Comparison of ENCODE assay signal across 29 cellular contexts in genomic region chr16:57918444-57918843, GRCh38. TPM values are rescaled to one million over a fixed set of nuclear protein-coding genes. Genes with fewer than 3 reads are reported as not detected.
"Had no signal": no experiment of that assay in that cellular context is flagged by ENCODE, and none has a peak within 500 bp of the region (broad histone marks: within the 10 kb centered on the region; RNA-seq: fewer than 3 reads in every experiment).

No MANE protein-coding gene starts in this region.

- H3K4me3 ChIP-seq: stomach, suprapubic skin, testis, thoracic aorta, thyroid gland, tibial artery, tibial nerve, transverse colon, upper lobe of left lung, upper lobe of right lung, uterus, vagina had no signal

- FAIRE-seq: urothelium cell line had no signal

- H3K4me1 ChIP-seq: stomach, suprapubic skin, testis, thyroid gland, tibial artery, tibial nerve, transverse colon, upper lobe of left lung, upper lobe of right lung, uterus, vagina had no signal

- ATAC-seq: stimulated activated effector memory CD8-positive, alpha-beta T cell treated with anti-CD3 and anti-CD28 coated beads, Interleukin-12 subunit alpha, Interleukin-12 subunit beta, amount 100 ng/mL, for 72 hours; stimulated activated memory B cell treated with anti-CD40 and anti-IgM and Interleukin-4, amounts not matched to agents 10 μg/mL and 1 μg/mL and 100 μg/mL, for 72 hours; stimulated activated naive B cell treated with anti-CD40 and anti-IgM and Interleukin-4, amounts not matched to agents 10 μg/mL and 1 μg/mL and 100 μg/mL, for 72 hours; stimulated activated naive CD8-positive, alpha-beta T cell treated with anti-CD3 and anti-CD28 coated beads, Interleukin-15, amount 100 ng/mL, for 72 hours; stimulated activated naive CD8-positive, alpha-beta T cell treated with anti-CD3 and anti-CD28 coated beads, Interleukin-15, Interleukin-2, amounts not matched to agents 100 U/mL and 50 U/mL, for 24 hours; upper lobe of right lung had no signal

- H3K36me3 ChIP-seq: stomach, suprapubic skin, thoracic aorta, thyroid gland, tibial artery, tibial nerve, transverse colon, upper lobe of left lung, upper lobe of right lung, uterus, vagina had no signal

- DNase-seq: stimulated activated CD4-positive, alpha-beta T cell treated with anti-CD3 and anti-CD28 coated beads, Interleukin-2, amount 100 ng/mL, for 48 hours; stimulated activated CD4-positive, alpha-beta T cell treated with anti-CD3 and anti-CD28 coated beads, Interleukin-4, amount 100 ng/mL, for 1 hour; stimulated activated CD4-positive, alpha-beta T cell treated with anti-CD3 and anti-CD28 coated beads, Interleukin-4, amount 100 ng/mL, for 24 hours; stimulated activated CD4-positive, alpha-beta T cell treated with anti-CD3 and anti-CD28 coated beads, Interleukin-4, amount 100 ng/mL, for 4 hours; stimulated activated CD8-positive, alpha-beta memory T cell treated with anti-CD3 and anti-CD28 coated beads, Interleukin-4, amount 100 ng/mL, for 48 hours; stimulated activated naive B cell treated with anti-CD40 and anti-IgM and Interleukin-4, amounts not matched to agents 10 μg/mL and 1 μg/mL and 100 μg/mL, for 72 hours; stimulated activated naive CD4-positive, alpha-beta T cell; stimulated activated naive CD4-positive, alpha-beta T cell treated with Interleukin-2 at 50 U/mL for 16 hours; stimulated activated naive CD8-positive, alpha-beta T cell treated with anti-CD3 and anti-CD28 coated beads, Interleukin-15, amount 100 ng/mL, for 72 hours; stimulated activated naive CD8-positive, alpha-beta T cell treated with anti-CD3 and anti-CD28 coated beads, Interleukin-15, Interleukin-2, amounts not matched to agents 100 U/mL and 50 U/mL, for 24 hours; stomach; substantia nigra; testis; thyroid gland; tibial artery; transverse colon; trophoblast cell; upper lobe of left lung; upper lobe of right lung; uterus had no signal

- H3K9me3 ChIP-seq: stomach, suprapubic skin, testis, thoracic aorta, thyroid gland, transverse colon, upper lobe of left lung, upper lobe of right lung, uterus, vagina had no signal

- H3K27ac ChIP-seq: stomach, suprapubic skin, testis, thoracic aorta, thyroid gland, tibial artery, tibial nerve, transverse colon, upper lobe of left lung, upper lobe of right lung, uterus, vagina had no signal

- H3K27me3 ChIP-seq: suprapubic skin, testis, thyroid gland, tibial nerve, transverse colon, upper lobe of left lung, upper lobe of right lung, uterus, vagina had no signal

RNA-seq across cellular contexts. Expression of gene CNGB1, which starts 52.5 kb away (rescaled TPM):
- total RNA-seq: subcutaneous adipose tissue, thoracic aorta, tibial nerve, upper lobe of right lung, uterus, vagina had no signal
- polyA plus RNA-seq: urinary bladder had no signal
